In the genomic region with DNA sequence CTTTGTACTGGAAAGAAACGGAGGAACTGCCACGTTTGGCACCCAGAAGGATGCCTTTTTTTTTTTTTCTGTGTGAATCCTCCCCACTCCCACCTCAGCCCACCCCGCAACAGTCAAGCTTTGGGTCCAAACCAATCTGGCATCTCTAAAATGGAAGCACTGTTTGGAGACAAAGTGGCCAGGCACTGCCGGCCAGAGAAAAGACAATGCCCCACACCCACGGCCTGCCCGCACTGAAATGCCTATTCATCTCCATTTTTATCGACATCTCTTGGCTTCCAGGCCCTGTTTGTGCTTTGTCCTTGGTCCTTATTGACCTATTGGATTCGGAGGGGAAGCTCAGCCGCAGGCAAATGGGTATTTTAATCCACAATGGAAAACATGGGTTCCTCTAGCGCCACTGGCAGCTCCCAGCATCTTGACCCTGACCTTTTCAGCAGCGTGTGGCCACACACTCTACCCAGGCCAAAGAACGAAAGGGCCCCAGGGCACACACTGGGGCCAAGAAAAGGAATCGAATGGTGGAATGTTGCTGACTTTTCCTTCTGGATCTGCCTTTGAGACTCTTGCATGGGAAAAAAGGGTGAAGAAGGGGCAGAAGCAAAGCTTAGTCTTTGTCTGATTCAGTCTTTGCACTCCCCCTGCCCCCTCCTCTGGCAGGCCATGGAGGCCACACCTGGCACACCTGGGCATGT, we compare ENCODE assay signal across 1 cellular context.
TF ChIP-seq lines count a peak whose summit lies in the region.

No MANE protein-coding gene starts in this region.

TF ChIP-seq in H1, 55 proteins besides CTCF, POLR2A, EP300 and RAD21:
- TF ChIP-seq, protein P1, sequence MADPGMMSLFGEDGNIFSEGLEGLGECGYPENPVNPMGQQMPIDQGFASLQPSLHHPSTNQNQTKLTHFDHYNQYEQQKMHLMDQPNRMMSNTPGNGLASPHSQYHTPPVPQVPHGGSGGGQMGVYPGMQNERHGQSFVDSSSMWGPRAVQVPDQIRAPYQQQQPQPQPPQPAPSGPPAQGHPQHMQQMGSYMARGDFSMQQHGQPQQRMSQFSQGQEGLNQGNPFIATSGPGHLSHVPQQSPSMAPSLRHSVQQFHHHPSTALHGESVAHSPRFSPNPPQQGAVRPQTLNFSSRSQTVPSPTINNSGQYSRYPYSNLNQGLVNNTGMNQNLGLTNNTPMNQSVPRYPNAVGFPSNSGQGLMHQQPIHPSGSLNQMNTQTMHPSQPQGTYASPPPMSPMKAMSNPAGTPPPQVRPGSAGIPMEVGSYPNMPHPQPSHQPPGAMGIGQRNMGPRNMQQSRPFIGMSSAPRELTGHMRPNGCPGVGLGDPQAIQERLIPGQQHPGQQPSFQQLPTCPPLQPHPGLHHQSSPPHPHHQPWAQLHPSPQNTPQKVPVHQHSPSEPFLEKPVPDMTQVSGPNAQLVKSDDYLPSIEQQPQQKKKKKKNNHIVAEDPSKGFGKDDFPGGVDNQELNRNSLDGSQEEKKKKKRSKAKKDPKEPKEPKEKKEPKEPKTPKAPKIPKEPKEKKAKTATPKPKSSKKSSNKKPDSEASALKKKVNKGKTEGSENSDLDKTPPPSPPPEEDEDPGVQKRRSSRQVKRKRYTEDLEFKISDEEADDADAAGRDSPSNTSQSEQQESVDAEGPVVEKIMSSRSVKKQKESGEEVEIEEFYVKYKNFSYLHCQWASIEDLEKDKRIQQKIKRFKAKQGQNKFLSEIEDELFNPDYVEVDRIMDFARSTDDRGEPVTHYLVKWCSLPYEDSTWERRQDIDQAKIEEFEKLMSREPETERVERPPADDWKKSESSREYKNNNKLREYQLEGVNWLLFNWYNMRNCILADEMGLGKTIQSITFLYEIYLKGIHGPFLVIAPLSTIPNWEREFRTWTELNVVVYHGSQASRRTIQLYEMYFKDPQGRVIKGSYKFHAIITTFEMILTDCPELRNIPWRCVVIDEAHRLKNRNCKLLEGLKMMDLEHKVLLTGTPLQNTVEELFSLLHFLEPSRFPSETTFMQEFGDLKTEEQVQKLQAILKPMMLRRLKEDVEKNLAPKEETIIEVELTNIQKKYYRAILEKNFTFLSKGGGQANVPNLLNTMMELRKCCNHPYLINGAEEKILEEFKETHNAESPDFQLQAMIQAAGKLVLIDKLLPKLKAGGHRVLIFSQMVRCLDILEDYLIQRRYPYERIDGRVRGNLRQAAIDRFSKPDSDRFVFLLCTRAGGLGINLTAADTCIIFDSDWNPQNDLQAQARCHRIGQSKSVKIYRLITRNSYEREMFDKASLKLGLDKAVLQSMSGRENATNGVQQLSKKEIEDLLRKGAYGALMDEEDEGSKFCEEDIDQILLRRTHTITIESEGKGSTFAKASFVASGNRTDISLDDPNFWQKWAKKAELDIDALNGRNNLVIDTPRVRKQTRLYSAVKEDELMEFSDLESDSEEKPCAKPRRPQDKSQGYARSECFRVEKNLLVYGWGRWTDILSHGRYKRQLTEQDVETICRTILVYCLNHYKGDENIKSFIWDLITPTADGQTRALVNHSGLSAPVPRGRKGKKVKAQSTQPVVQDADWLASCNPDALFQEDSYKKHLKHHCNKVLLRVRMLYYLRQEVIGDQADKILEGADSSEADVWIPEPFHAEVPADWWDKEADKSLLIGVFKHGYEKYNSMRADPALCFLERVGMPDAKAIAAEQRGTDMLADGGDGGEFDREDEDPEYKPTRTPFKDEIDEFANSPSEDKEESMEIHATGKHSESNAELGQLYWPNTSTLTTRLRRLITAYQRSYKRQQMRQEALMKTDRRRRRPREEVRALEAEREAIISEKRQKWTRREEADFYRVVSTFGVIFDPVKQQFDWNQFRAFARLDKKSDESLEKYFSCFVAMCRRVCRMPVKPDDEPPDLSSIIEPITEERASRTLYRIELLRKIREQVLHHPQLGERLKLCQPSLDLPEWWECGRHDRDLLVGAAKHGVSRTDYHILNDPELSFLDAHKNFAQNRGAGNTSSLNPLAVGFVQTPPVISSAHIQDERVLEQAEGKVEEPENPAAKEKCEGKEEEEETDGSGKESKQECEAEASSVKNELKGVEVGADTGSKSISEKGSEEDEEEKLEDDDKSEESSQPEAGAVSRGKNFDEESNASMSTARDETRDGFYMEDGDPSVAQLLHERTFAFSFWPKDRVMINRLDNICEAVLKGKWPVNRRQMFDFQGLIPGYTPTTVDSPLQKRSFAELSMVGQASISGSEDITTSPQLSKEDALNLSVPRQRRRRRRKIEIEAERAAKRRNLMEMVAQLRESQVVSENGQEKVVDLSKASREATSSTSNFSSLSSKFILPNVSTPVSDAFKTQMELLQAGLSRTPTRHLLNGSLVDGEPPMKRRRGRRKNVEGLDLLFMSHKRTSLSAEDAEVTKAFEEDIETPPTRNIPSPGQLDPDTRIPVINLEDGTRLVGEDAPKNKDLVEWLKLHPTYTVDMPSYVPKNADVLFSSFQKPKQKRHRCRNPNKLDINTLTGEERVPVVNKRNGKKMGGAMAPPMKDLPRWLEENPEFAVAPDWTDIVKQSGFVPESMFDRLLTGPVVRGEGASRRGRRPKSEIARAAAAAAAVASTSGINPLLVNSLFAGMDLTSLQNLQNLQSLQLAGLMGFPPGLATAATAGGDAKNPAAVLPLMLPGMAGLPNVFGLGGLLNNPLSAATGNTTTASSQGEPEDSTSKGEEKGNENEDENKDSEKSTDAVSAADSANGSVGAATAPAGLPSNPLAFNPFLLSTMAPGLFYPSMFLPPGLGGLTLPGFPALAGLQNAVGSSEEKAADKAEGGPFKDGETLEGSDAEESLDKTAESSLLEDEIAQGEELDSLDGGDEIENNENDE (IDR thresholded peaks at IDR 0.05; ENCODE audit: insufficient replicate concordance, low read length) = no peak
- TF ChIP-seq, protein P2, sequence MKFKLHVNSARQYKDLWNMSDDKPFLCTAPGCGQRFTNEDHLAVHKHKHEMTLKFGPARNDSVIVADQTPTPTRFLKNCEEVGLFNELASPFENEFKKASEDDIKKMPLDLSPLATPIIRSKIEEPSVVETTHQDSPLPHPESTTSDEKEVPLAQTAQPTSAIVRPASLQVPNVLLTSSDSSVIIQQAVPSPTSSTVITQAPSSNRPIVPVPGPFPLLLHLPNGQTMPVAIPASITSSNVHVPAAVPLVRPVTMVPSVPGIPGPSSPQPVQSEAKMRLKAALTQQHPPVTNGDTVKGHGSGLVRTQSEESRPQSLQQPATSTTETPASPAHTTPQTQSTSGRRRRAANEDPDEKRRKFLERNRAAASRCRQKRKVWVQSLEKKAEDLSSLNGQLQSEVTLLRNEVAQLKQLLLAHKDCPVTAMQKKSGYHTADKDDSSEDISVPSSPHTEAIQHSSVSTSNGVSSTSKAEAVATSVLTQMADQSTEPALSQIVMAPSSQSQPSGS (IDR thresholded peaks at IDR 0.05; ENCODE audit: low read length) = no peak
- TF ChIP-seq SP4 (IDR thresholded peaks at IDR 0.05; ENCODE audit: low read length) (no peak), RBBP5 (IDR thresholded peaks at IDR 0.05; ENCODE audit: borderline replicate concordance, low read depth, low read length) (no peak), TAF7 (optimal IDR thresholded peaks at IDR 0.05; ENCODE audit: borderline replicate concordance, low read depth, low read length) (no peak), BCL11A (IDR thresholded peaks at IDR 0.05; ENCODE audit: low read depth in 2 of 2, low read length in 2 of 2) (no peak), BACH1 (IDR thresholded peaks at IDR 0.05; ENCODE audit: low read length) (no peak), SUZ12 (IDR thresholded peaks at IDR 0.05; ENCODE audit: low read length) (no peak), POLR2AphosphoS5 (IDR thresholded peaks at IDR 0.05; ENCODE audit: low read depth, low read length) (no peak), RXRA (IDR thresholded peaks at IDR 0.05; ENCODE audit: insufficient read depth, low read depth, low read length) (no peak), NRF1 (IDR thresholded peaks at IDR 0.05; ENCODE audit: low read depth, low read length) (no peak), CTBP2 (IDR thresholded peaks at IDR 0.05; ENCODE audit: borderline replicate concordance, insufficient read depth, insufficient read length, low read length) (no peak), RNF2 (IDR thresholded peaks at IDR 0.05; ENCODE audit: borderline replicate concordance, low read depth, low read length, missing control alignments, poor library complexity, severe bottlenecking) (no peak), CHD1 (IDR thresholded peaks at IDR 0.05; ENCODE audit: low read depth, low read length) (no peak), PHF8 (conservative IDR thresholded peaks at IDR 0.05; ENCODE audit: low read depth, low read length) (no peak), CHD2 (IDR thresholded peaks at IDR 0.05; ENCODE audit: low read length) (no peak), YY1 (IDR thresholded peaks at IDR 0.05; ENCODE audit: low read depth, low read length) (no peak), EGR1 (IDR thresholded peaks at IDR 0.05; ENCODE audit: borderline replicate concordance, low read depth, low read length) (no peak)
